8 cellular contexts compared by ENCODE assay signal in genomic region chr2:235495373-235496238, GRCh38. TPM values are rescaled to one million over a fixed set of nuclear protein-coding genes. Genes with fewer than 3 reads are reported as not detected.
DNase-seq lines count a peak whose midpoint lies in the region; ATAC-seq and TF ChIP-seq lines count a peak whose summit lies in the region.
"Had no signal": no experiment of that assay in that cellular context is flagged by ENCODE, and none has a peak within 500 bp of the region (broad histone marks: within the 10 kb centered on the region; RNA-seq: fewer than 3 reads in every experiment).

No MANE protein-coding gene starts in this region.

- POLR2A ChIA-PET in HEK293 (lab: Yijun Ruan, JAX) (no interaction called here), T-cell (lab: Charles Lee) (no interaction called here)

- TF ChIP-seq CTCF in HEK293 (tag by site-specific recombination; IDR thresholded peaks at IDR 0.05): peak; percentile 7; the same call in 1 of the 2 replicates

- H3K27ac Mint-ChIP-seq in T-cell: peak overlapping the region in 1 of 2 donors; percentile 11

- DNase-seq in T-cell (no peak), Right ventricle myocardium inferior (ENCODE audit: missing footprints) (no peak), SIG-M5 (lab: John Stamatoyannopoulos, UW) (no peak), cortex of kidney (lab: John Stamatoyannopoulos, UW) (no peak), A172 (ENCODE audit: low spot score) (no peak)

- peak overlapping the region; percentile 67 for H3K4me3 ChIP-seq in HEK293 (ENCODE audit: low read depth, low read length)
- peak overlapping the region; percentile 81 for H3K4me3 ChIP-seq in rectal smooth muscle tissue (ENCODE audit: low read length)

- CTCF ChIA-PET in HEK293 (lab: Yijun Ruan, JAX): no interaction called here
- CTCF ChIA-PET in T-cell (lab: Charles Lee): no interaction called here

- ATAC-seq in T-cell (replicated peaks in 1 of 4) (no peak), Right ventricle myocardium inferior (peak; percentile 29)

- H3K36me3 ChIP-seq in HEK293 (ENCODE audit: control insufficient read depth in 2 of 2, insufficient read depth in 1 of 2, low read length in 2 of 2) (no peaks in the 10 kb centered on the region), rectal smooth muscle tissue (ENCODE audit: control insufficient read depth, insufficient read depth, low read length) (no peaks in the 10 kb centered on the region)
- H3K36me3 ChIP-seq: neutrophil had no signal

- no peaks in the 10 kb centered on the region for H3K9me3 ChIP-seq in HEK293 (ENCODE audit: control insufficient read depth, insufficient read depth, low read depth, low read length)
- H3K9me3 ChIP-seq: neutrophil had no signal

- intact Hi-C loops in Right ventricle myocardium inferior (cut with DNase I): loop anchor here (5.0 to 10.0 kb wide), 3 partner anchors 97 to 361 kb away; no protein-coding TSS in a partner anchor

- peaks cover 55 to 76% of the 10 kb centered on the region in 2 donors for H3K27me3 Mint-ChIP-seq in T-cell

- H3K36me3 Mint-ChIP-seq in T-cell: no peaks in the 10 kb centered on the region

- H3K9ac ChIP-seq in rectal smooth muscle tissue (ENCODE audit: low read length): no peak overlapping the region

- H3K27ac ChIP-seq in HEK293 (ENCODE audit: extremely low read depth, low read depth, low read length) (no peak overlapping the region), rectal smooth muscle tissue (ENCODE audit: low read depth, low read length) (no peak overlapping the region)
- H3K27ac ChIP-seq: neutrophil had no signal

- H3K4me1 ChIP-seq in HEK293 (ENCODE audit: control insufficient read depth, insufficient read depth, low read length) (no peaks in the 10 kb centered on the region; the same call in 1 of the 2 replicates), rectal smooth muscle tissue (ENCODE audit: control insufficient read depth, insufficient read depth, low read length) (peaks cover 16% of the 10 kb centered on the region)

- peaks cover 16 to 22% (median 17%) of the 10 kb centered on the region in 3 donors for H3K4me1 Mint-ChIP-seq in T-cell

- H3K4me3 Mint-ChIP-seq in T-cell: peak overlapping the region; percentile 29 to 67 (median 62)

- H3K9me3 Mint-ChIP-seq in T-cell: no peaks in the 10 kb centered on the region

- no peaks in the 10 kb centered on the region for H3K27me3 ChIP-seq in rectal smooth muscle tissue (ENCODE audit: control insufficient read depth, insufficient read depth, low read length)

TF ChIP-seq in HEK293, 187 proteins besides CTCF, POLR2A, EP300 and RAD21:
- TF ChIP-seq ZNF561 (tag by site-specific recombination; IDR thresholded peaks at IDR 0.05; ENCODE audit: borderline replicate concordance) (no peak), ZBTB20 (tag by site-specific recombination; IDR thresholded peaks at IDR 0.05) (peak; percentile 89)

RNA-seq across cellular contexts. Expression of gene AGAP1, which starts 1.8 kb away (rescaled TPM):
- 10 to 100 TPM in 1 of 5 donors, 1 to 10 TPM in 4; 3.9 to 15.6 (median 5.2) TPM for total RNA-seq in T-cell
- total RNA-seq in Right ventricle myocardium inferior: 23.5 TPM
- total RNA-seq in A172 (2014; rRNA removed; shearing (Covaris generic)): 13.9 and 14.7 TPM in 2 replicates
